ENCODE assay signal across 24 cellular contexts in the genomic region with DNA sequence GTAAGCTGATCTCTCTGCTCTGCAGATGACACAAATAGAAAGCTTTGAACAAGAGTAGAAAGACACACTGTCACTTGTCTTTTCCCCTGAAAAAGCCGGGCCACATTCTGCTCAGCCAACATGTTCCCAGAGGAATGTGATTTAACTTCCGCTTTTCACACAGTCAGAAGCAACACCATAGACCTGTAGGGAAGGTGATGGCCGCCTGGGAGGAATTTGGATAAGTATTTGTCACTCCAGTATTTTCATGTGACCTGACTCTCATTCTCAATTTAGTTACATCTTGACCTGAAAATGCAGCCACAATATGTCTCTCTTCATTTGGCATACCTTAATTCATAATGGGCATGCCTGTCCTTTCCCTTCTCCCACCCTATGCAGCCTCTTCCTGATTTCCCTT. TPM values are rescaled to one million over a fixed set of nuclear protein-coding genes. Genes with fewer than 3 reads are reported as not detected.
"Had no signal": no experiment of that assay in that cellular context is flagged by ENCODE, and none has a peak within 500 bp of the region (broad histone marks: within the 10 kb centered on the region; RNA-seq: fewer than 3 reads in every experiment).

No MANE protein-coding gene starts in this region.

- H3K4me1 ChIP-seq: ascending aorta, body of pancreas had no signal

- H3K4me3 ChIP-seq: ascending aorta, body of pancreas, K562 had no signal

- H3K27ac ChIP-seq: ascending aorta, body of pancreas, cardiac muscle cell had no signal

- H3K27me3 ChIP-seq: ascending aorta had no signal

- H3K4me1 Mint-ChIP-seq: activated CD4-positive, alpha-beta T cell treated with anti-CD3 and anti-CD28 coated beads, Interleukin-2, amount 10 ng/mL, durations not matched to agents 7 days and 5 days; activated naive CD8-positive, alpha-beta T cell treated with anti-CD3 and anti-CD28 coated beads, Interleukin-2, amount 50 U/mL, for 24 hours had no signal

- H3K36me3 Mint-ChIP-seq: activated CD4-positive, alpha-beta memory T cell treated with anti-CD3 and anti-CD28 coated beads for 36 hours had no signal

- FAIRE-seq: K562, TTC549 had no signal

- DNase-seq: activated CD4-positive, alpha-beta memory T cell treated with anti-CD3 and anti-CD28 coated beads for 36 hours; activated CD4-positive, alpha-beta T cell treated with anti-CD3 and anti-CD28 coated beads, Interleukin-2, amount 10 ng/mL, durations not matched to agents 7 days and 5 days; activated CD4-positive, CD25-positive, alpha-beta regulatory T cell; activated CD8-positive, alpha-beta memory T cell treated with anti-CD3 and anti-CD28 coated beads for 24 hours; activated effector memory CD4-positive, alpha-beta T cell treated with anti-CD3 and anti-CD28 coated beads, Interleukin-2, amount 50 U/mL, for 16 hours; activated naive CD4-positive, alpha-beta T cell treated with Interleukin-2 at 50 U/mL for 16 hours; activated naive CD8-positive, alpha-beta T cell treated with anti-CD3 and anti-CD28 coated beads, Interleukin-2, amount 50 U/mL, for 24 hours; activated T-cell treated with anti-CD3 and anti-CD28 coated beads, Interleukin-2, amount 50 U/mL, for 4 hours; amniotic stem cell; Karpas-422; MM.1S; NCI-H1436 treated with DMSO at 0.1 percent for 48 hours; NCI-H187; NCI-H446; SIG-M5; T-helper 2 cell; T1000 had no signal

- H3K9me3 ChIP-seq: ascending aorta, body of pancreas had no signal

- ATAC-seq: activated naive CD4-positive, alpha-beta T cell treated with anti-CD3 and anti-CD28 coated beads, Interleukin-2, amount 50 U/mL, for 72 hours; activated naive CD8-positive, alpha-beta T cell treated with anti-CD3 and anti-CD28 coated beads, Interleukin-2, amount 50 U/mL, for 24 hours; activated T-cell treated with anti-CD3 and anti-CD28 coated beads, Interleukin-2, amount 50 U/mL, for 4 hours; body of pancreas had no signal

- H3K4me3 Mint-ChIP-seq: activated CD4-positive, alpha-beta memory T cell treated with anti-CD3 and anti-CD28 coated beads for 36 hours; activated CD4-positive, alpha-beta T cell treated with anti-CD3 and anti-CD28 coated beads, Interleukin-2, amount 10 ng/mL, durations not matched to agents 7 days and 5 days; activated naive CD8-positive, alpha-beta T cell treated with anti-CD3 and anti-CD28 coated beads, Interleukin-2, amount 50 U/mL, for 24 hours; activated T-cell treated with anti-CD3 and anti-CD28 coated beads, Interleukin-2, amount 50 U/mL, for 4 hours had no signal

- H3K27ac Mint-ChIP-seq: activated CD4-positive, alpha-beta memory T cell treated with anti-CD3 and anti-CD28 coated beads for 36 hours; activated CD4-positive, alpha-beta T cell treated with anti-CD3 and anti-CD28 coated beads, Interleukin-2, amount 10 ng/mL, durations not matched to agents 7 days and 5 days; activated naive CD8-positive, alpha-beta T cell treated with anti-CD3 and anti-CD28 coated beads, Interleukin-2, amount 50 U/mL, for 24 hours had no signal

- H3K9me3 Mint-ChIP-seq: activated CD4-positive, alpha-beta memory T cell treated with anti-CD3 and anti-CD28 coated beads for 36 hours; activated naive CD4-positive, alpha-beta T cell treated with anti-CD3 and anti-CD28 coated beads, Interleukin-2, amount 50 U/mL, for 72 hours; activated naive CD8-positive, alpha-beta T cell treated with anti-CD3 and anti-CD28 coated beads, Interleukin-2, amount 50 U/mL, for 24 hours had no signal

- H3K36me3 ChIP-seq: ascending aorta, cardiac muscle cell had no signal

RNA-seq across cellular contexts. Expression of gene GRM1, which starts 2.0 kb away (rescaled TPM):
- total RNA-seq: activated CD4-positive, alpha-beta memory T cell treated with anti-CD3 and anti-CD28 coated beads for 36 hours; activated CD4-positive, alpha-beta T cell treated with anti-CD3 and anti-CD28 coated beads, Interleukin-2, amount 10 ng/mL, durations not matched to agents 7 days and 5 days; activated naive CD4-positive, alpha-beta T cell treated with anti-CD3 and anti-CD28 coated beads, Interleukin-2, amount 50 U/mL, for 72 hours; activated T-cell treated with anti-CD3 and anti-CD28 coated beads, Interleukin-2, amount 50 U/mL, for 4 hours; ascending aorta; K562; OCI-LY7 had no signal
- polyA plus RNA-seq: cardiac muscle cell, K562 had no signal
